Comparison of ENCODE assay signal across 28 cellular contexts in the genomic region with DNA sequence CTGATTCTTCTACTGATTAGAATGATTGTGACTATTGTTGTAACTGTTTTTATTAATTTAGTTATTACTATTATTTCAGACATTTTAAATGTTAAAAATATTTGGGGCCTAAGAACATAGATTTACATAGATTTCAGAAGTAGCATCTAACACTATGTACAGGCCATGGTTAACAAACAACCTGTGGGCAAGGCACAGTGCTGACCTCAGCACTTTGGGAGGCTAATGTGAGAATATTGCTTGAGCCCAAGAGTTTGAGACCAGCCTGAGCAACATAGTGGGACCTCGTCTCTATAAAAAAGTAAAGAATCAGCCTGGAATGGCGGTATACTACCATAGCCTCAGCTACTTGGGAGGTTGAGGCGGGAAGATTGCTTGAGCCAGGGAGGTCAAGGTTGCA.
"Had no signal": no experiment of that assay in that cellular context is flagged by ENCODE, and none has a peak within 500 bp of the region (broad histone marks: within the 10 kb centered on the region; RNA-seq: fewer than 3 reads in every experiment).

No MANE protein-coding gene starts in this region.

- H3K27ac ChIP-seq: neural progenitor cell, ovary, parathyroid adenoma, psoas muscle, skin epidermis, spleen, stomach, thoracic aorta, thyroid gland, tibial nerve, upper lobe of left lung, vagina had no signal

- DNase-seq: naive thymus-derived CD4-positive, alpha-beta T cell; natural killer cell; occipital lobe; ovary; posterior cingulate gyrus; psoas muscle; right cardiac atrium; spleen; stimulated activated CD4-positive, alpha-beta T cell treated with anti-CD3 and anti-CD28 coated beads, Interleukin-12 subunit alpha, Interleukin-12 subunit beta, amount 100 ng/mL, for 4 hours; stimulated activated CD4-positive, alpha-beta T cell treated with anti-CD3 and anti-CD28 coated beads, Interleukin-1b, Interleukin-23, amount 100 ng/mL, for 48 hours; stimulated activated CD4-positive, alpha-beta T cell treated with anti-CD3 and anti-CD28 coated beads, Interleukin-4, amount 100 ng/mL, for 1 hour; stimulated activated CD4-positive, alpha-beta T cell treated with anti-CD3 and anti-CD28 coated beads, Interleukin-4, amount 100 ng/mL, for 4 hours; stimulated activated CD8-positive, alpha-beta memory T cell treated with anti-CD3 and anti-CD28 coated beads, Interleukin-4, amount 100 ng/mL, for 48 hours; stimulated activated naive CD4-positive, alpha-beta T cell; stomach; thyroid gland; trophoblast cell; upper lobe of left lung had no signal

- H2AFZ ChIP-seq: neural progenitor cell, parathyroid adenoma had no signal

- H3K4me2 ChIP-seq: neural progenitor cell, smooth muscle cell had no signal

- H3K79me2 ChIP-seq: parathyroid adenoma had no signal

- ATAC-seq: naive thymus-derived CD4-positive, alpha-beta T cell; natural killer cell; psoas muscle; right cardiac atrium; sciatic nerve; stimulated activated memory B cell treated with anti-CD40 and anti-IgM and Interleukin-4, amounts not matched to agents 10 μg/mL and 1 μg/mL and 100 μg/mL, for 72 hours had no signal

- H3K9ac ChIP-seq: neural progenitor cell, parathyroid adenoma had no signal

- H3K36me3 ChIP-seq: neural progenitor cell, ovary, spleen, stomach, thoracic aorta, thyroid gland, tibial nerve, upper lobe of left lung, vagina had no signal

- H3K4me1 ChIP-seq: neural progenitor cell, parathyroid adenoma, psoas muscle, spleen, stomach, thyroid gland, tibial nerve, upper lobe of left lung, vagina had no signal

- H3K27me3 ChIP-seq: neural progenitor cell, ovary, spleen, stomach, thyroid gland, tibial nerve, upper lobe of left lung, vagina had no signal

- H3K4me3 ChIP-seq: neural progenitor cell, ovary, psoas muscle, skin epidermis, smooth muscle cell, spleen, stomach, thoracic aorta, thyroid gland, tibial nerve, upper lobe of left lung, vagina had no signal

- FAIRE-seq: urothelium cell line had no signal

- H3K9me3 ChIP-seq: ovary, psoas muscle, thoracic aorta, thyroid gland, tibial nerve, upper lobe of left lung, vagina had no signal
